10 cellular contexts compared by ENCODE assay signal in genomic region chr7:1919539-1920265, GRCh38.
DNase-seq lines count a peak whose midpoint lies in the region; ATAC-seq and TF ChIP-seq lines count a peak whose summit lies in the region.
"Had no signal": no experiment of that assay in that cellular context is flagged by ENCODE, and none has a peak within 500 bp of the region (broad histone marks: within the 10 kb centered on the region; RNA-seq: fewer than 3 reads in every experiment).

No MANE protein-coding gene starts in this region.

- H3K4me1 ChIP-seq in body of pancreas, result peaks cover 11% of the 10 kb centered on the region

- TF ChIP-seq CTCF in body of pancreas (IDR thresholded peaks at IDR 0.05), result no peak

- H3K27me3 ChIP-seq in body of pancreas, result no peaks in the 10 kb centered on the region

- 60 to 67% methylated on average over 5 to 22 of the region's 22 CpGs for WGBS in body of pancreas, 2 donors

- H3K27ac ChIP-seq in body of pancreas, result no peak overlapping the region

- DNase-seq in AG08395 (ENCODE audit: low spot score) (peak; percentile 50), body of pancreas (peak; percentile 64 to 86 (median 86)), middle frontal gyrus (ENCODE audit: extremely low spot score, low spot score) (peak; percentile 38), EL (no peak), activated gamma-delta T cell (lab: John Stamatoyannopoulos, UW) (no peak)
- DNase-seq: Calu3, SIG-M5 had no signal

- ATAC-seq in HG02642 (IDR thresholded peaks at IDR 0.05; ENCODE audit: poor library complexity, unreplicated experiment) (peak; percentile 18), body of pancreas (peak; percentile 73), GM19328 (IDR thresholded peaks at IDR 0.05; ENCODE audit: unreplicated experiment) (no peak), GM21528 (IDR thresholded peaks at IDR 0.05; ENCODE audit: low FRiP score, unreplicated experiment) (no peak)

- intact Hi-C loops in body of pancreas (cut with DNase I), result no loop called here

- TF ChIP-seq POLR2A in body of pancreas (IDR thresholded peaks at IDR 0.05), result no peak

- H3K4me3 ChIP-seq in body of pancreas, result no peak overlapping the region

- H3K9me3 ChIP-seq in body of pancreas, result no peaks in the 10 kb centered on the region

- no peaks in the 10 kb centered on the region for H3K36me3 ChIP-seq in body of pancreas (replicated peaks in 1 of 2; ENCODE audit: insufficient read depth in 1 of 2, low read depth in 2 of 2)

Comparison
In these comparisons a context has a peak if more than half of its experiments do, and no peak if none do; other contexts are left out.
1. DNase-seq: peak in AG08395 (single experiment), body of pancreas (4 of 4) and middle frontal gyrus (single experiment); none in EL (single experiment) and activated gamma-delta T cell (single experiment).
2. ATAC-seq: peak in HG02642 (single experiment) and body of pancreas (single experiment); none in GM19328 (single experiment) and GM21528 (single experiment).